ENCODE assay signal across 19 cellular contexts in genomic region chr10:58660577-58661255, GRCh38.
DNase-seq lines count a peak whose midpoint lies in the region; ATAC-seq and TF ChIP-seq lines count a peak whose summit lies in the region.
"Had no signal": no experiment of that assay in that cellular context is flagged by ENCODE, and none has a peak within 500 bp of the region (broad histone marks: within the 10 kb centered on the region; RNA-seq: fewer than 3 reads in every experiment).

No MANE protein-coding gene starts in this region.

- H3K9me3 ChIP-seq in naive thymus-derived CD4-positive, alpha-beta T cell (ENCODE audit: control insufficient read depth in 2 of 3, low read length in 3 of 3), result no peaks in the 10 kb centered on the region

- intact Hi-C loops in naive thymus-derived CD4-positive, alpha-beta T cell (cut with micrococcal nuclease), result no loop called here

- in situ Hi-C loops in brain microvascular endothelial cell (cut with HindIII; ENCODE audit: low pct_ligation_motif_present, low sequenced_read_pairs), result no loop called here

- H3K36me3 Mint-ChIP-seq in naive thymus-derived CD4-positive, alpha-beta T cell, result peaks cover 0 to 12% (median 0%) of the 10 kb centered on the region in 5 donors

- peaks cover 0 to 9% (median 4%) of the 10 kb centered on the region in 5 donors for H3K27me3 Mint-ChIP-seq in naive thymus-derived CD4-positive, alpha-beta T cell
- H3K27me3 Mint-ChIP-seq: progenitor cell of endocrine pancreas had no signal

- no peak overlapping the region for H3K4me3 ChIP-seq in brain microvascular endothelial cell (ENCODE audit: low read depth, low read length)
- no peak overlapping the region for H3K4me3 ChIP-seq in naive thymus-derived CD4-positive, alpha-beta T cell (ENCODE audit: low read length)

- no peaks in the 10 kb centered on the region for H3K27me3 ChIP-seq in brain microvascular endothelial cell (replicated peaks)
- no peaks in the 10 kb centered on the region for H3K27me3 ChIP-seq in naive thymus-derived CD4-positive, alpha-beta T cell (ENCODE audit: control insufficient read depth in 2 of 2, insufficient read depth in 2 of 2, low read length in 2 of 2)

- peaks cover 0 to 4% (median 0%) of the 10 kb centered on the region in 7 donors for H3K4me1 Mint-ChIP-seq in naive thymus-derived CD4-positive, alpha-beta T cell

- no peak overlapping the region for H3K27ac Mint-ChIP-seq in naive thymus-derived CD4-positive, alpha-beta T cell
- H3K27ac Mint-ChIP-seq: progenitor cell of endocrine pancreas; stimulated activated naive CD8-positive, alpha-beta T cell treated with anti-CD3 and anti-CD28 coated beads, Interleukin-15, Interleukin-2, amounts not matched to agents 100 ng/mL and 50 ng/mL, for 24 hours had no signal

- DNase-seq in AG20443 (ENCODE audit: low spot score), result peak; percentile 33
- DNase-seq in M059J (ENCODE audit: low read depth), result peak; percentile 82
- no peak for DNase-seq in brain microvascular endothelial cell
- peak; percentile 41 for DNase-seq in kidney tubule cell (ENCODE audit: low spot score)
- DNase-seq in GM19238 (ENCODE audit: insufficient read length, low spot score), result no peak
- no peak for DNase-seq in SKM-1 (lab: John Stamatoyannopoulos, UW; ENCODE audit: unreplicated experiment)
- no peak for DNase-seq in naive thymus-derived CD4-positive, alpha-beta T cell
- DNase-seq: activated CD4-positive, alpha-beta T cell treated with anti-CD3 and anti-CD28 coated beads for 1 hour; activated gamma-delta T cell; AML-193; Kasumi-1; left ventricle myocardium superior; NCI-H1694; NCI-H526; T-helper 1 cell had no signal

- no peak for TF ChIP-seq CTCF in brain microvascular endothelial cell (IDR thresholded peaks at IDR 0.05; ENCODE audit: low read depth, low read length, missing control alignments)

- no peaks in the 10 kb centered on the region for H3K36me3 ChIP-seq in brain microvascular endothelial cell (replicated peaks)
- no peaks in the 10 kb centered on the region for H3K36me3 ChIP-seq in naive thymus-derived CD4-positive, alpha-beta T cell (ENCODE audit: control insufficient read depth in 2 of 3, insufficient read depth in 3 of 3, low read length in 3 of 3)

- POLR2A ChIA-PET in naive thymus-derived CD4-positive, alpha-beta T cell (lab: Charles Lee), result no interaction called here

- H3K27ac ChIP-seq in brain microvascular endothelial cell, result peak overlapping the region; percentile 87
- H3K27ac ChIP-seq in naive thymus-derived CD4-positive, alpha-beta T cell (ENCODE audit: low read depth, low read length), result no peak overlapping the region

- no peaks in the 10 kb centered on the region for H3K4me1 ChIP-seq in naive thymus-derived CD4-positive, alpha-beta T cell (ENCODE audit: control insufficient read depth in 2 of 2, insufficient read depth in 2 of 2, low read length in 2 of 2)

- no peak overlapping the region for H3K4me3 Mint-ChIP-seq in naive thymus-derived CD4-positive, alpha-beta T cell
- H3K4me3 Mint-ChIP-seq: stimulated activated naive CD8-positive, alpha-beta T cell treated with anti-CD3 and anti-CD28 coated beads, Interleukin-15, Interleukin-2, amounts not matched to agents 100 ng/mL and 50 ng/mL, for 24 hours had no signal

- CTCF ChIA-PET in naive thymus-derived CD4-positive, alpha-beta T cell (lab: Charles Lee), result no interaction called here

- peaks cover 6 to 31% (median 17%) of the 10 kb centered on the region in 11 donors for H3K9me3 Mint-ChIP-seq in naive thymus-derived CD4-positive, alpha-beta T cell

- no peak for ATAC-seq in GM18520 (IDR thresholded peaks at IDR 0.05; ENCODE audit: unreplicated experiment)
- no peak for ATAC-seq in naive thymus-derived CD4-positive, alpha-beta T cell
- ATAC-seq: left ventricle myocardium superior, Panc1 had no signal

Comparison
In these comparisons a context has a peak if more than half of its experiments do, and no peak if none do; other contexts are left out.
1. DNase-seq: peak in AG20443 (single experiment), M059J (single experiment) and kidney tubule cell (single experiment); none in brain microvascular endothelial cell (single experiment), GM19238 (single experiment), SKM-1 (single experiment) and naive thymus-derived CD4-positive, alpha-beta T cell (0 of 9).